8 cellular contexts compared by ENCODE assay signal in genomic region chr1:202155478-202156021, GRCh38. TPM values are rescaled to one million over a fixed set of nuclear protein-coding genes. Genes with fewer than 3 reads are reported as not detected.
A peak's percentile ranks its signal among the peaks of the same experiment; 100 is the strongest.
DNase-seq lines count a peak whose midpoint lies in the region; ATAC-seq and TF ChIP-seq lines count a peak whose summit lies in the region.

No MANE protein-coding gene starts in this region.

- no peak overlapping the region for H3K4me3 ChIP-seq in dorsolateral prefrontal cortex

- intact Hi-C loops in dorsolateral prefrontal cortex (cut with DNase I): no loop called here

- peak; percentile 62 for DNase-seq in SIG-M5 treated with dmso at 0.1 percent for 504 hours (lab: John Stamatoyannopoulos, UW; ENCODE audit: unreplicated experiment)
- DNase-seq in SIG-M5 (lab: John Stamatoyannopoulos, UW): no peak
- DNase-seq in effector memory CD8-positive, alpha-beta T cell: no peak
- peak; percentile 76 for DNase-seq in renal cortical epithelial cell (ENCODE audit: low read depth)
- no peak for DNase-seq in cortex of kidney (lab: John Stamatoyannopoulos, UW)
- DNase-seq in dorsolateral prefrontal cortex: no peak

- peak overlapping the region; percentile 72 to 83 for H3K27ac Mint-ChIP-seq in effector memory CD8-positive, alpha-beta T cell

- H3K27ac ChIP-seq in dorsolateral prefrontal cortex: no peak overlapping the region

- no peak for TF ChIP-seq CTCF in dorsolateral prefrontal cortex (IDR thresholded peaks at IDR 0.05 in 54 of 56, conservative IDR thresholded peaks at IDR 0.05 in 2 of 56; ENCODE audit: low read depth in 1 of 56, partially characterized antibody in 56 of 56)

- peak overlapping the region in 1 of 2 donors; percentile 42 for H3K4me3 Mint-ChIP-seq in effector memory CD8-positive, alpha-beta T cell

- H3K27me3 ChIP-seq in dorsolateral prefrontal cortex: no peaks in the 10 kb centered on the region

- no peaks in the 10 kb centered on the region for H3K9me3 Mint-ChIP-seq in effector memory CD8-positive, alpha-beta T cell

- no peak for ATAC-seq in effector memory CD8-positive, alpha-beta T cell (replicated peaks)
- no peak for ATAC-seq in HG03280 (IDR thresholded peaks at IDR 0.05; ENCODE audit: unreplicated experiment)

- peaks cover 92% of the 10 kb centered on the region for H3K36me3 Mint-ChIP-seq in effector memory CD8-positive, alpha-beta T cell (ENCODE audit: insufficient read depth)

- peaks cover 46 to 72% of the 10 kb centered on the region in 2 donors for H3K4me1 Mint-ChIP-seq in effector memory CD8-positive, alpha-beta T cell (ENCODE audit: low read depth in 2 of 2)

- H3K27me3 Mint-ChIP-seq in effector memory CD8-positive, alpha-beta T cell: no peaks in the 10 kb centered on the region

TF ChIP-seq in PFSK-1, 5 proteins besides CTCF, POLR2A, EP300 and RAD21:
- TF ChIP-seq TAF1 (IDR thresholded peaks at IDR 0.05; ENCODE audit: borderline replicate concordance, insufficient read depth, low read length) (no peak), FOXP2 (optimal IDR thresholded peaks at IDR 0.05; ENCODE audit: borderline replicate concordance, extremely low read depth, extremely low read length, insufficient read depth) (peak; percentile 22), SIN3A (IDR thresholded peaks at IDR 0.05; ENCODE audit: borderline replicate concordance, insufficient read depth, low read length) (no peak)

RNA-seq across cellular contexts. Expression of gene PTPN7, which starts 4.9 kb away (rescaled TPM):
- polyA plus RNA-seq in PFSK-1 (2012; ENCODE audit: insufficient read length, low read depth): 1.7 TPM
- total RNA-seq in renal cortical epithelial cell: not detected in 2 replicates
- 1 to 10 TPM in 52 of 120 experiments, under 1 TPM in 48, not detected in 20; 0.16 to 4.1 (median 1.0) TPM for total RNA-seq in dorsolateral prefrontal cortex

RNA-seq across cellular contexts. Expression of gene ARL8A, which starts 11.0 kb away (rescaled TPM):
- 74.1 TPM for polyA plus RNA-seq in PFSK-1 (2012; ENCODE audit: insufficient read length, low read depth)
- total RNA-seq in renal cortical epithelial cell (37.2 and 47.9 TPM in 2 replicates), dorsolateral prefrontal cortex (100 to 1,000 TPM in 119 of 120 experiments, 10 to 100 TPM in 1; 88.0 to 248 (median 166) TPM)

RNA-seq across cellular contexts. Expression of gene GPR37L1, which starts 32.8 kb away (rescaled TPM):
- polyA plus RNA-seq in PFSK-1 (2012; ENCODE audit: insufficient read length, low read depth): not detected
- total RNA-seq in renal cortical epithelial cell (0.15 and 0.35 TPM in 2 replicates), dorsolateral prefrontal cortex (100 to 1,000 TPM in 3 of 120 experiments, 10 to 100 TPM in 117; 26.2 to 167 (median 58.0) TPM)

RNA-seq across cellular contexts. Expression of gene LGR6, which starts 38.0 kb away (rescaled TPM):
- not detected for polyA plus RNA-seq in PFSK-1 (2012; ENCODE audit: insufficient read length, low read depth)
- total RNA-seq in renal cortical epithelial cell: 0.05 TPM in 1 of 2 replicates, not detected in the other
- total RNA-seq in dorsolateral prefrontal cortex: 1 to 10 TPM in 26 of 120 experiments, under 1 TPM in 85, not detected in 9; 0.12 to 4.0 (median 0.62) TPM

Comparison
In these comparisons a context has a peak if more than half of its experiments do, and no peak if none do; other contexts are left out.
1. DNase-seq: peak in SIG-M5 treated with dmso at 0.1 percent for 504 hours (single experiment) and renal cortical epithelial cell (single experiment); none in SIG-M5 (single experiment), effector memory CD8-positive, alpha-beta T cell (0 of 3), cortex of kidney (single experiment) and dorsolateral prefrontal cortex (0 of 10).
2. RNA of gene GPR37L1, which starts 32.8 kb away (total RNA-seq): 26.2 to 167 TPM in dorsolateral prefrontal cortex; 0.15 to 0.35 TPM in renal cortical epithelial cell; every median in the first group is over 10 times any median in the second.